Comparison of ENCODE assay signal across 2 cellular contexts in the genomic region with DNA sequence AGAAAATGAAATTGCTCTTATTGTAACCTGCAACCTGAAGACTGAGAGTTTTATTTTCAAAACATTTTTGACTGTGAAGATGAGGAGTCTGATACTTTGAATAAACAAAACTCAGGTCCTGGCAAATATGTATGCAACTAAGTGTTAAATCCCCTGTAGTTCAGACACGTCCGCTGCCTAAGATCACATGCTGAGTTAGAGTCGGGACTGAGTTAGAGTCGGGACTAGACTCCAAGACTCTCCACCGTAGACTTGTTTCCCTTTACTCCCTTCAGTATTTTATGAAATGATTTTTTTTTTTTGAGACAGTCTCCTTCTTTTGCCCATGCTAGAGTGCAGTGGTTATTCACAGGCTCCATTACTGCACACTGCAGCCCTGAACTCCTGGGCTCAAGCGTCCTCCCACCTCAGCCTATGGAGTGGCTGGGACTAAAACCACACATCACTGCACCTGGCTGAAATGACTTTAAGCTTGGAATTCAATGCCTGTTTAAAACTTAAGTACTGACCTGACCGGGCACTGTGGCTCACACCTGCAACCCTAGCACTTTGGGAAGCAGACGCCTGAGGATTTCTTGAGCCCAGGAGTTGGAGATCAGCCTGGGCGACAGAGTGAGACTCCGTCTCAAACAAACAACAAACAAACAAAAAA.
TF ChIP-seq lines count a peak whose summit lies in the region.

No MANE protein-coding gene starts in this region.

TF ChIP-seq in GM23338, 12 proteins besides CTCF, POLR2A, EP300 and RAD21:
- no peak for TF ChIP-seq JUNB (IDR thresholded peaks at IDR 0.05; ENCODE audit: unreplicated experiment)

TF ChIP-seq in H1, 55 proteins besides CTCF, POLR2A, EP300 and RAD21:
- no peak for TF ChIP-seq EGR1 (IDR thresholded peaks at IDR 0.05; ENCODE audit: borderline replicate concordance, low read depth, low read length)
- TF ChIP-seq HDAC6 (IDR thresholded peaks at IDR 0.05; ENCODE audit: low read depth, low read length), result no peak
- peak; percentile 50; the same call in 1 of the 2 replicates for TF ChIP-seq TCF12 (IDR thresholded peaks at IDR 0.05; ENCODE audit: low read depth, low read length)
- no peak for TF ChIP-seq JUN (IDR thresholded peaks at IDR 0.05; ENCODE audit: low read depth, low read length)
